8 cellular contexts compared by ENCODE assay signal in the genomic region with DNA sequence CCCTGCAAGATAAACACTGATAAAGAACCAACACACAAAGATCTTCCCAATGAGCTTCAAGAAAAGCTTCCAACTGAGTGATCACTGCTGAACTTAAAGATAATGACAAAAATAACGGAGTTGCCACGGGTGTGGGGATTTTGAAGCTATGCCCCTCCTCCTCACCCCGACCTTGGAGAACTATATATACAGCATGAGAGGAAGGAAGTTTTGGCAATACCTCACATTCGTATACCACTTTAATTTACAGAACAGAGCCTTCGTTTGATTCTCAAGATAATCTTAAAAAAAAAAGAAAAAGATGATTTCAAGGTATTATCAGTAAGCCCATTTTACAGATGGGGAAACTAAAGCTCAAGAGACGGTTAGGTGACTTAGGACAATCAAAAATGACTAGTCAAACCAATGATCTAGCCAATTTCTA. TPM values are rescaled to one million over a fixed set of nuclear protein-coding genes. Genes with fewer than 3 reads are reported as not detected.
DNase-seq lines count a peak whose midpoint lies in the region; ATAC-seq and TF ChIP-seq lines count a peak whose summit lies in the region.

No MANE protein-coding gene starts in this region.

- ATAC-seq in CD8-positive, alpha-beta T cell, result peak; percentile 22
- no peak for ATAC-seq in GM19463 (IDR thresholded peaks at IDR 0.05; ENCODE audit: unreplicated experiment)

- H3K4me1 Mint-ChIP-seq in CD8-positive, alpha-beta T cell (ENCODE audit: low read depth), result peaks cover 47% of the 10 kb centered on the region

- H3K79me2 ChIP-seq in Loucy (ENCODE audit: insufficient read depth, low read length), result peaks cover 40% of the 10 kb centered on the region

- H3K27ac ChIP-seq in CD8-positive, alpha-beta T cell (ENCODE audit: low read depth, low read length), result peak overlapping the region; percentile 87

- H3K9me3 ChIP-seq in CD8-positive, alpha-beta T cell (ENCODE audit: low read length), result no peaks in the 10 kb centered on the region
- H3K9me3 ChIP-seq in Loucy (ENCODE audit: insufficient read depth, low read depth, low read length) (no peaks in the 10 kb centered on the region), mucosa of stomach (ENCODE audit: control insufficient read depth, low read length) (no peaks in the 10 kb centered on the region)

- DNase-seq in CD8-positive, alpha-beta T cell, result peak in 1 of 7 experiments; percentile 28
- DNase-seq in cardiac fibroblast (ENCODE audit: low read depth in 2 of 2), result peak in 1 of 2 donors; percentile 21
- no peak for DNase-seq in UCSD-AML1 (lab: John Stamatoyannopoulos, UW; ENCODE audit: unreplicated experiment)
- DNase-seq in NCI-H2081 (lab: John Stamatoyannopoulos, UW), result no peak
- no peak for DNase-seq in activated CD4-positive, alpha-beta T cell treated with anti-CD3 and anti-CD28 coated beads, Interleukin-2, amount 50 U/mL, for 48 hours

- peaks cover 25% of the 10 kb centered on the region for H3K36me3 Mint-ChIP-seq in CD8-positive, alpha-beta T cell

- H3K4me3 Mint-ChIP-seq in CD8-positive, alpha-beta T cell, result peak overlapping the region; percentile 95

- H4K20me1 ChIP-seq in Loucy (ENCODE audit: insufficient read depth, low read length, poor library complexity, severe bottlenecking), result peaks cover 15% of the 10 kb centered on the region

- no peaks in the 10 kb centered on the region for H3K9me3 Mint-ChIP-seq in CD8-positive, alpha-beta T cell

- TF ChIP-seq CTCF in CD8-positive, alpha-beta T cell (IDR thresholded peaks at IDR 0.05), result no peak
- TF ChIP-seq CTCF in Loucy (conservative IDR thresholded peaks at IDR 0.05; ENCODE audit: low read length) (no peak), cardiac fibroblast (IDR thresholded peaks at IDR 0.05; ENCODE audit: low read depth, low read length) (no peak)

- H3K4me1 ChIP-seq in CD8-positive, alpha-beta T cell (ENCODE audit: insufficient read depth, low read length), result peaks cover 23% of the 10 kb centered on the region
- H3K4me1 ChIP-seq in Loucy (ENCODE audit: insufficient read depth, low read length, poor library complexity, severe bottlenecking) (peaks cover 27% of the 10 kb centered on the region), mucosa of stomach (ENCODE audit: control insufficient read depth, insufficient read depth, low read length) (peaks cover 10% of the 10 kb centered on the region)

- peaks cover 4% of the 10 kb centered on the region for H3K36me3 ChIP-seq in CD8-positive, alpha-beta T cell (ENCODE audit: insufficient read depth, low read length)
- H3K36me3 ChIP-seq in Loucy (ENCODE audit: insufficient read depth, low read length), result 0 out of 2 replicates have a peak, but pooled peaks cover 3% of the 10 kb centered on the region
- H3K36me3 ChIP-seq in mucosa of stomach (ENCODE audit: control insufficient read depth, insufficient read depth, low read length), result no peaks in the 10 kb centered on the region

- intact Hi-C loops in CD8-positive, alpha-beta T cell (cut with DNase I, micrococcal nuclease), result loop anchor here (5.0 to 10.0 kb wide), 5 partner anchors 61 to 856 kb away; a partner anchor contains a TSS

- no peaks in the 10 kb centered on the region for H3F3A ChIP-seq in Loucy (ENCODE audit: low read depth)

- peak overlapping the region; percentile 94 for H3K4me2 ChIP-seq in Loucy (ENCODE audit: low read depth, low read length, poor library complexity, severe bottlenecking)

- H3K4me3 ChIP-seq in CD8-positive, alpha-beta T cell (ENCODE audit: low read depth, low read length), result peak overlapping the region; percentile 95
- H3K4me3 ChIP-seq in Loucy (ENCODE audit: low read length, poor library complexity, severe bottlenecking), result peak overlapping the region; percentile 91
- peak overlapping the region; percentile 47 to 73 for H3K4me3 ChIP-seq in cardiac fibroblast (replicated peaks in 1 of 2; ENCODE audit: low read depth in 2 of 2, low read length in 2 of 2)
- H3K4me3 ChIP-seq in mucosa of stomach (ENCODE audit: low read length), result peak overlapping the region; percentile 99

- 0 out of 2 replicates have a peak overlapping the region, but pooled peaks have one; percentile 91 for H2AFZ ChIP-seq in Loucy (ENCODE audit: low read length)

- H3K27ac Mint-ChIP-seq in CD8-positive, alpha-beta T cell, result peak overlapping the region; percentile 98

- POLR2A ChIA-PET in CD8-positive, alpha-beta T cell (lab: Charles Lee), result interaction anchor here (0.6 to 1.9 kb wide), 9 partner anchors 17 to 1397 kb away, joined by 3 to 8 read pairs (median 3); a partner anchor contains a TSS

- CTCF ChIA-PET in CD8-positive, alpha-beta T cell (lab: Charles Lee), result interaction anchor here (1.2 to 22.7 kb wide), 2 partner anchors 177 to 369 kb away, joined by 3 to 473 read pairs; no protein-coding TSS in a partner anchor

- H3K9me2 ChIP-seq in Loucy (replicated peaks; ENCODE audit: low read depth, low read length), result no peaks in the 10 kb centered on the region

- H3K9ac ChIP-seq in Loucy (ENCODE audit: low read depth, low read length, poor library complexity, severe bottlenecking), result peak overlapping the region; percentile 95
- peak overlapping the region; percentile 94 for H3K9ac ChIP-seq in mucosa of stomach (ENCODE audit: low read length)

- H3K27me3 Mint-ChIP-seq in CD8-positive, alpha-beta T cell (ENCODE audit: low read depth), result no peaks in the 10 kb centered on the region

- H3K27me3 ChIP-seq in CD8-positive, alpha-beta T cell (ENCODE audit: insufficient read depth, low read length), result no peaks in the 10 kb centered on the region
- H3K27me3 ChIP-seq in Loucy (ENCODE audit: insufficient read depth, low read length, poor library complexity, severe bottlenecking), result no peaks in the 10 kb centered on the region
- H3K27me3 ChIP-seq in mucosa of stomach (ENCODE audit: control insufficient read depth, insufficient read depth, low read length), result no peaks in the 10 kb centered on the region

RNA-seq across cellular contexts. Expression of a gene that starts 0.7 kb away (rescaled TPM):
- total RNA-seq in CD8-positive, alpha-beta T cell, result 10 to 100 TPM; 40.7 to 42.9 TPM

RNA-seq across cellular contexts. Expression of a gene that starts 50.3 kb away (rescaled TPM):
- 100 to 1,000 TPM; 126 to 129 TPM for total RNA-seq in CD8-positive, alpha-beta T cell

RNA-seq across cellular contexts. Expression of a gene that starts 56.7 kb away (rescaled TPM):
- not detected for total RNA-seq in CD8-positive, alpha-beta T cell
